Comparison of ENCODE assay signal across 2 cellular contexts in genomic region chr5:436641-436975, GRCh38.
TF ChIP-seq lines count a peak whose summit lies in the region.

No MANE protein-coding gene starts in this region.

TF ChIP-seq in HCT116, 20 proteins besides CTCF, POLR2A, EP300 and RAD21:
- TF ChIP-seq, protein P1, sequence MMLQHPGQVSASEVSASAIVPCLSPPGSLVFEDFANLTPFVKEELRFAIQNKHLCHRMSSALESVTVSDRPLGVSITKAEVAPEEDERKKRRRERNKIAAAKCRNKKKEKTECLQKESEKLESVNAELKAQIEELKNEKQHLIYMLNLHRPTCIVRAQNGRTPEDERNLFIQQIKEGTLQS (IDR thresholded peaks at IDR 0.05), result no peak
- TF ChIP-seq, protein P2, sequence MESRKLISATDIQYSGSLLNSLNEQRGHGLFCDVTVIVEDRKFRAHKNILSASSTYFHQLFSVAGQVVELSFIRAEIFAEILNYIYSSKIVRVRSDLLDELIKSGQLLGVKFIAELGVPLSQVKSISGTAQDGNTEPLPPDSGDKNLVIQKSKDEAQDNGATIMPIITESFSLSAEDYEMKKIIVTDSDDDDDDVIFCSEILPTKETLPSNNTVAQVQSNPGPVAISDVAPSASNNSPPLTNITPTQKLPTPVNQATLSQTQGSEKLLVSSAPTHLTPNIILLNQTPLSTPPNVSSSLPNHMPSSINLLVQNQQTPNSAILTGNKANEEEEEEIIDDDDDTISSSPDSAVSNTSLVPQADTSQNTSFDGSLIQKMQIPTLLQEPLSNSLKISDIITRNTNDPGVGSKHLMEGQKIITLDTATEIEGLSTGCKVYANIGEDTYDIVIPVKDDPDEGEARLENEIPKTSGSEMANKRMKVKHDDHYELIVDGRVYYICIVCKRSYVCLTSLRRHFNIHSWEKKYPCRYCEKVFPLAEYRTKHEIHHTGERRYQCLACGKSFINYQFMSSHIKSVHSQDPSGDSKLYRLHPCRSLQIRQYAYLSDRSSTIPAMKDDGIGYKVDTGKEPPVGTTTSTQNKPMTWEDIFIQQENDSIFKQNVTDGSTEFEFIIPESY (IDR thresholded peaks at IDR 0.05; ENCODE audit: extremely low read depth, insufficient replicate concordance, low read length), result no peak
- TF ChIP-seq REST (IDR thresholded peaks at IDR 0.05; ENCODE audit: low read depth) (no peak), SP1 (IDR thresholded peaks at IDR 0.05; ENCODE audit: low read depth) (no peak), CEBPB (IDR thresholded peaks at IDR 0.05; ENCODE audit: low read depth) (no peak), EGR1 (IDR thresholded peaks at IDR 0.05; ENCODE audit: low read depth) (no peak), SIN3A (IDR thresholded peaks at IDR 0.05; ENCODE audit: low read depth) (no peak), ELF1 (IDR thresholded peaks at IDR 0.05; ENCODE audit: borderline replicate concordance, low read depth) (no peak), SRF (IDR thresholded peaks at IDR 0.05; ENCODE audit: low read depth) (no peak), POLR2AphosphoS5 (IDR thresholded peaks at IDR 0.05; ENCODE audit: low read depth, low read length) (no peak), JUND (IDR thresholded peaks at IDR 0.05) (no peak), YY1 (IDR thresholded peaks at IDR 0.05; ENCODE audit: extremely low read depth, insufficient replicate concordance, low read depth, low read length) (no peak), CBX3 (IDR thresholded peaks at IDR 0.05; ENCODE audit: low read depth) (no peak), TCF7L2 (IDR thresholded peaks at IDR 0.05; ENCODE audit: borderline replicate concordance, extremely low read depth, insufficient read depth, insufficient read length) (no peak), EZH2 (IDR thresholded peaks at IDR 0.05) (no peak), ZFX (IDR thresholded peaks at IDR 0.05) (no peak), ZNF274 (IDR thresholded peaks at IDR 0.05; ENCODE audit: low read depth, low read length) (no peak), FOSL1 (IDR thresholded peaks at IDR 0.05; ENCODE audit: low read depth) (no peak), EZH2phosphoT487 (IDR thresholded peaks at IDR 0.05; ENCODE audit: borderline replicate concordance) (no peak)
- TF ChIP-seq, protein P3, sequence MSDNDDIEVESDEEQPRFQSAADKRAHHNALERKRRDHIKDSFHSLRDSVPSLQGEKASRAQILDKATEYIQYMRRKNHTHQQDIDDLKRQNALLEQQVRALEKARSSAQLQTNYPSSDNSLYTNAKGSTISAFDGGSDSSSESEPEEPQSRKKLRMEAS (IDR thresholded peaks at IDR 0.05), result no peak
TF ChIP-seq in HCT116: peak in this region for 0.

TF ChIP-seq in IMR-90, 13 proteins besides CTCF, POLR2A, EP300 and RAD21 (continued from another document):
- TF ChIP-seq USF2 (IDR thresholded peaks at IDR 0.05; ENCODE audit: low read depth, low read length) (no peak), BHLHE40 (IDR thresholded peaks at IDR 0.05; ENCODE audit: low read depth, low read length) (no peak), CEBPB (IDR thresholded peaks at IDR 0.05; ENCODE audit: low read depth, low read length) (no peak), MAFK (IDR thresholded peaks at IDR 0.05; ENCODE audit: low read depth, low read length) (no peak)
- TF ChIP-seq, protein P4, sequence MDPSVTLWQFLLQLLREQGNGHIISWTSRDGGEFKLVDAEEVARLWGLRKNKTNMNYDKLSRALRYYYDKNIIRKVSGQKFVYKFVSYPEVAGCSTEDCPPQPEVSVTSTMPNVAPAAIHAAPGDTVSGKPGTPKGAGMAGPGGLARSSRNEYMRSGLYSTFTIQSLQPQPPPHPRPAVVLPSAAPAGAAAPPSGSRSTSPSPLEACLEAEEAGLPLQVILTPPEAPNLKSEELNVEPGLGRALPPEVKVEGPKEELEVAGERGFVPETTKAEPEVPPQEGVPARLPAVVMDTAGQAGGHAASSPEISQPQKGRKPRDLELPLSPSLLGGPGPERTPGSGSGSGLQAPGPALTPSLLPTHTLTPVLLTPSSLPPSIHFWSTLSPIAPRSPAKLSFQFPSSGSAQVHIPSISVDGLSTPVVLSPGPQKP (IDR thresholded peaks at IDR 0.05; ENCODE audit: borderline replicate concordance, low read depth, low read length), result no peak
